Comparison of ENCODE assay signal across 13 cellular contexts in the genomic region with DNA sequence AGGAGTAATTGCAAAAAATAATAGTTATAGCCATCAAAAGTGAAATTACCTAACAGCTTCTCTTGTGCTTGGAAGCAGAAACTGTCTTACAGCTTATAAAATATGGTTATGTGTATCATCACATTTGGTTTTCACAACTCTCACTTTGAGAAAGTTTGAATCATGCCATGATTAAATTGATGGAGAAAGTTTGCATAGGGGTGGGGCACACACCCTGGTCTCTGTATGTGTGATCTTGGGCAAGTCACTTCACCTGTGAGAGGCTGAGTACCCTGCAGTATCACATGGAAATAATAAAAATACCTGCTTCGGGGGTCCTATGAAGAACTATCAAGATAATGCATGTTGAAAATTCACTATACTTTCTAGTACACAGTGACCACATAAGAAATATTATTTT.
DNase-seq lines count a peak whose midpoint lies in the region; ATAC-seq lines count a peak whose summit lies in the region.
"Had no signal": no experiment of that assay in that cellular context is flagged by ENCODE, and none has a peak within 500 bp of the region (broad histone marks: within the 10 kb centered on the region; RNA-seq: fewer than 3 reads in every experiment).

No MANE protein-coding gene starts in this region.

- no peak for DNase-seq in activated CD4-positive, CD25-positive, alpha-beta regulatory T cell (lab: John Stamatoyannopoulos, UW)
- DNase-seq in activated T-cell treated with anti-CD3 and anti-CD28 coated beads, Interleukin-2, amount 50 U/mL, for 4 hours: no peak
- DNase-seq in activated T-cell treated with anti-CD3 and anti-CD28 coated beads, Interleukin-2, amount 50 U/mL, for 48 hours: no peak
- no peak for DNase-seq in activated naive CD8-positive, alpha-beta T cell treated with anti-CD3 and anti-CD28 coated beads, Interleukin-2, amount 50 U/mL, for 24 hours
- no peak for DNase-seq in activated naive CD8-positive, alpha-beta T cell treated with anti-CD3 and anti-CD28 coated beads for 36 hours
- no peak for DNase-seq in stimulated activated effector memory CD8-positive, alpha-beta T cell treated with anti-CD3 and anti-CD28 coated beads, Interleukin-12 subunit alpha, Interleukin-12 subunit beta, amount 100 ng/mL, for 72 hours (ENCODE audit: low spot score in 2 of 2)
- DNase-seq in cardiac septum (ENCODE audit: low spot score): no peak
- DNase-seq: AML-193; Caco-2; CD4-positive, alpha-beta T cell; H9 had no signal

- peak; percentile 45 to 48 for ATAC-seq in activated CD4-positive, CD25-positive, alpha-beta regulatory T cell treated with anti-CD3 and anti-CD28 coated beads, Interleukin-2, amount 50 U/mL, for 24 hours
- ATAC-seq in activated T-cell treated with anti-CD3 and anti-CD28 coated beads, Interleukin-2, amount 50 U/mL, for 4 hours: peak; percentile 73 to 79
- ATAC-seq in activated naive CD8-positive, alpha-beta T cell treated with anti-CD3 and anti-CD28 coated beads, Interleukin-2, amount 50 U/mL, for 24 hours: peak; percentile 66
- peak; percentile 78 for ATAC-seq in stimulated activated effector memory CD8-positive, alpha-beta T cell treated with anti-CD3 and anti-CD28 coated beads, Interleukin-12 subunit alpha, Interleukin-12 subunit beta, amount 100 ng/mL, for 72 hours
- ATAC-seq: A549 had no signal

- no peaks in the 10 kb centered on the region for H3K36me3 Mint-ChIP-seq in activated T-cell treated with anti-CD3 and anti-CD28 coated beads, Interleukin-2, amount 50 U/mL, for 4 hours (ENCODE audit: insufficient read depth)
- no peaks in the 10 kb centered on the region for H3K36me3 Mint-ChIP-seq in activated naive CD8-positive, alpha-beta T cell treated with anti-CD3 and anti-CD28 coated beads, Interleukin-2, amount 50 U/mL, for 24 hours (ENCODE audit: low read depth)
- no peaks in the 10 kb centered on the region for H3K36me3 Mint-ChIP-seq in activated naive CD8-positive, alpha-beta T cell treated with anti-CD3 and anti-CD28 coated beads for 36 hours
- H3K36me3 Mint-ChIP-seq in stimulated activated effector memory CD8-positive, alpha-beta T cell treated with anti-CD3 and anti-CD28 coated beads, Interleukin-12 subunit alpha, Interleukin-12 subunit beta, amount 100 ng/mL, for 72 hours: no peaks in the 10 kb centered on the region

- no peaks in the 10 kb centered on the region for H3K9me3 Mint-ChIP-seq in activated T-cell treated with anti-CD3 and anti-CD28 coated beads, Interleukin-2, amount 50 U/mL, for 4 hours
- no peaks in the 10 kb centered on the region for H3K9me3 Mint-ChIP-seq in activated naive CD8-positive, alpha-beta T cell treated with anti-CD3 and anti-CD28 coated beads, Interleukin-2, amount 50 U/mL, for 24 hours
- no peaks in the 10 kb centered on the region for H3K9me3 Mint-ChIP-seq in activated naive CD8-positive, alpha-beta T cell treated with anti-CD3 and anti-CD28 coated beads for 36 hours
- no peaks in the 10 kb centered on the region for H3K9me3 Mint-ChIP-seq in stimulated activated effector memory CD8-positive, alpha-beta T cell treated with anti-CD3 and anti-CD28 coated beads, Interleukin-12 subunit alpha, Interleukin-12 subunit beta, amount 100 ng/mL, for 72 hours
- H3K9me3 Mint-ChIP-seq: CD4-positive, alpha-beta T cell; H9 had no signal

- intact Hi-C loops in cardiac septum (cut with DNase I): no loop called here

- peaks cover 37% of the 10 kb centered on the region for H3K4me1 Mint-ChIP-seq in activated T-cell treated with anti-CD3 and anti-CD28 coated beads, Interleukin-2, amount 50 U/mL, for 4 hours (ENCODE audit: low read depth)
- H3K4me1 Mint-ChIP-seq in activated naive CD8-positive, alpha-beta T cell treated with anti-CD3 and anti-CD28 coated beads, Interleukin-2, amount 50 U/mL, for 24 hours: peaks cover 29% of the 10 kb centered on the region
- H3K4me1 Mint-ChIP-seq in activated naive CD8-positive, alpha-beta T cell treated with anti-CD3 and anti-CD28 coated beads for 36 hours: peaks cover 21% of the 10 kb centered on the region
- H3K4me1 Mint-ChIP-seq in stimulated activated effector memory CD8-positive, alpha-beta T cell treated with anti-CD3 and anti-CD28 coated beads, Interleukin-12 subunit alpha, Interleukin-12 subunit beta, amount 100 ng/mL, for 72 hours: peaks cover 17% of the 10 kb centered on the region

- no peaks in the 10 kb centered on the region for H3K27me3 Mint-ChIP-seq in activated T-cell treated with anti-CD3 and anti-CD28 coated beads, Interleukin-2, amount 50 U/mL, for 4 hours (ENCODE audit: low read depth)
- peaks cover 2% of the 10 kb centered on the region for H3K27me3 Mint-ChIP-seq in activated naive CD8-positive, alpha-beta T cell treated with anti-CD3 and anti-CD28 coated beads, Interleukin-2, amount 50 U/mL, for 24 hours
- H3K27me3 Mint-ChIP-seq in activated naive CD8-positive, alpha-beta T cell treated with anti-CD3 and anti-CD28 coated beads for 36 hours: no peaks in the 10 kb centered on the region
- H3K27me3 Mint-ChIP-seq: CD4-positive, alpha-beta T cell had no signal

- no peak overlapping the region for H3K27ac Mint-ChIP-seq in activated naive CD8-positive, alpha-beta T cell treated with anti-CD3 and anti-CD28 coated beads, Interleukin-2, amount 50 U/mL, for 24 hours
- no peak overlapping the region for H3K27ac Mint-ChIP-seq in activated naive CD8-positive, alpha-beta T cell treated with anti-CD3 and anti-CD28 coated beads for 36 hours
- H3K27ac Mint-ChIP-seq in stimulated activated effector memory CD8-positive, alpha-beta T cell treated with anti-CD3 and anti-CD28 coated beads, Interleukin-12 subunit alpha, Interleukin-12 subunit beta, amount 100 ng/mL, for 72 hours: no peak overlapping the region
- H3K27ac Mint-ChIP-seq: CD4-positive, alpha-beta T cell had no signal

- H3K4me3 Mint-ChIP-seq in activated T-cell treated with anti-CD3 and anti-CD28 coated beads, Interleukin-2, amount 50 U/mL, for 4 hours: no peak overlapping the region
- H3K4me3 Mint-ChIP-seq in activated naive CD8-positive, alpha-beta T cell treated with anti-CD3 and anti-CD28 coated beads, Interleukin-2, amount 50 U/mL, for 24 hours: no peak overlapping the region
- H3K4me3 Mint-ChIP-seq in activated naive CD8-positive, alpha-beta T cell treated with anti-CD3 and anti-CD28 coated beads for 36 hours: no peak overlapping the region
- H3K4me3 Mint-ChIP-seq in stimulated activated effector memory CD8-positive, alpha-beta T cell treated with anti-CD3 and anti-CD28 coated beads, Interleukin-12 subunit alpha, Interleukin-12 subunit beta, amount 100 ng/mL, for 72 hours: no peak overlapping the region
- H3K4me3 Mint-ChIP-seq: CD4-positive, alpha-beta T cell; H9 had no signal
